8 cellular contexts compared by ENCODE assay signal in the genomic region with DNA sequence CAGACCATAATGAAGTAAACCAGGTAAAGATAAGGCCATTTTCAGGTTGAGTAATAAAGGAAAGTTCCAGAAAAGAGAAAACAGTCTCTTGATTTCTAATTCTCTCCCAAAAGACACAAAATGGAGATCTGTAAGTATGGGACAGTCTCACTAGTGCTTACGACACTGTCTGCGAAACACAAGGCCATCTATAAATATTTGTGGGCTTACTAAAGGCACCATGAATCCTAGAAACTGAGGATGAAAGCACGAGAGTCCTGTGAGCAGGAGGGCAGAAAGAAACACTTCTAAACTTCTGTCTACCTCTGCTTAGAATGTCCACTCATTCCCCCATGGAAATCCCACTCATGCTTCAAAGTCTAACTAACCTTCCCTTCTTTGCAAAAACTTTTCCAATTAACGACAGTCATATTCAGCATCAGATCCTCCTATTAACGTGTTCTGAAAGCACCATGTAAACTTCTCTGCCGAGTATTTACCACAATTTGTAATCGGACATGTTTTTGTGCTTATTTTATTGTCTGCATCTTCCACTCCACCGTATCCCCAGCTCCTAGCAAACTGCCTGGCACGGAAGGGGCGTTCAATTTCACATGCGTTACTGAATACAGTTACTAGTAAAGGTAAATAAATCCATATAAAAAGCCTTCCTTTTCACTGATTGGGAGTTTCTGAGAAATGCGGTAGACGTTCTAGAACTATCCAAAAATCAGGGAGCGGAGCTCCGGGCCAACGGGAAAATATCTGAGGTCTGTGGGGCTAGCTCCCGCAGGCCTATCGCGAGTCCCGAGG. TPM values are rescaled to one million over a fixed set of nuclear protein-coding genes. Genes with fewer than 3 reads are reported as not detected.
DNase-seq lines count a peak whose midpoint lies in the region; ATAC-seq and TF ChIP-seq lines count a peak whose summit lies in the region.

No MANE protein-coding gene starts in this region.

- CTCF ChIA-PET in PC-3 (lab: Charles Lee): interaction anchor here (1.3 kb wide), 1 partner anchor 49 kb away, joined by 3 read pairs; no protein-coding TSS in a partner anchor

- POLR2A ChIA-PET in PC-3 (lab: Charles Lee; ENCODE audit: unreplicated experiment): interaction anchor here (0.5 to 0.6 kb wide), 2 partner anchors 47 to 447 kb away, joined by 3 read pairs; no protein-coding TSS in a partner anchor

- TSS peak; percentile 76 for BruUV-seq in PC-3 (replicated peaks; lab: Mats Ljungman, UMichigan)

- H3K27ac ChIP-seq in PC-3 (ENCODE audit: low read length) (peak overlapping the region; percentile 60), smooth muscle cell (ENCODE audit: low read depth) (peak overlapping the region; percentile 97)

- WGBS in smooth muscle cell (ENCODE audit: low lambda C conversion rate): 41% methylated on average over 20 of the region's 20 CpGs

- peaks cover 2% of the 10 kb centered on the region for H3K36me3 Mint-ChIP-seq in activated T-helper 1 cell treated with anti-CD3 and anti-CD28 coated beads, Interleukin-12 subunit alpha, Interleukin-12 subunit beta, Interleukin-2, Interleukin-4 antibody, amounts not matched to agents 30 ng/mL and 10 ng/mL and 1 ng/mL, durations not matched to agents 14 hours and 24 hours and 36 hours (ENCODE audit: low read depth)

- H3K27me3 ChIP-seq in PC-3 (ENCODE audit: low read length) (no peaks in the 10 kb centered on the region), smooth muscle cell (ENCODE audit: low read depth) (no peaks in the 10 kb centered on the region)

- H4K20me1 ChIP-seq in PC-3 (ENCODE audit: low read length) (no peaks in the 10 kb centered on the region), smooth muscle cell (ENCODE audit: low read depth) (no peaks in the 10 kb centered on the region)

- intact Hi-C loops in PC-3 (cut with micrococcal nuclease): loop anchor here (2.0 to 5.0 kb wide), 2 partner anchors 48 to 973 kb away; partner anchors contain the start of gene RBM41
- intact Hi-C loops in activated T-helper 1 cell treated with anti-CD3 and anti-CD28 coated beads, Interleukin-12 subunit alpha, Interleukin-12 subunit beta, Interleukin-2, Interleukin-4 antibody, amounts not matched to agents 30 ng/mL and 10 ng/mL and 1 ng/mL, durations not matched to agents 14 hours and 24 hours and 36 hours (cut with micrococcal nuclease): loop anchor here (1.0 to 5.0 kb wide), 8 partner anchors 57 to 1642 kb away; partner anchors contain the start of genes ACSL4, NCBP2L, PRPS1 and RBM41

- TF ChIP-seq CTCF in PC-3 (conservative IDR thresholded peaks at IDR 0.05; ENCODE audit: low read depth, low read length): no peak
- no peak for TF ChIP-seq CTCF in fibroblast of villous mesenchyme (IDR thresholded peaks at IDR 0.05; ENCODE audit: insufficient read depth, low read depth, low read length)
- no peak for TF ChIP-seq CTCF in smooth muscle cell (IDR thresholded peaks at IDR 0.05; ENCODE audit: borderline replicate concordance, insufficient read depth, poor library complexity, severe bottlenecking)

- H3K4me2 ChIP-seq in PC-3 (ENCODE audit: low read length) (peak overlapping the region; percentile 75), smooth muscle cell (peak overlapping the region; percentile 87)

- no peaks in the 10 kb centered on the region for H3K27me3 Mint-ChIP-seq in activated T-helper 1 cell treated with anti-CD3 and anti-CD28 coated beads, Interleukin-12 subunit alpha, Interleukin-12 subunit beta, Interleukin-2, Interleukin-4 antibody, amounts not matched to agents 30 ng/mL and 10 ng/mL and 1 ng/mL, durations not matched to agents 14 hours and 24 hours and 36 hours (ENCODE audit: insufficient read depth)

- H3K9me2 ChIP-seq in PC-3 (replicated peaks; ENCODE audit: low read length): no peaks in the 10 kb centered on the region

- H3K9me3 ChIP-seq in PC-3 (ENCODE audit: low read length) (no peaks in the 10 kb centered on the region), smooth muscle cell (replicated peaks; ENCODE audit: low read depth) (no peaks in the 10 kb centered on the region)

- H3K4me3 Mint-ChIP-seq in activated T-helper 1 cell treated with anti-CD3 and anti-CD28 coated beads, Interleukin-12 subunit alpha, Interleukin-12 subunit beta, Interleukin-2, Interleukin-4 antibody, amounts not matched to agents 30 ng/mL and 10 ng/mL and 1 ng/mL, durations not matched to agents 14 hours and 24 hours and 36 hours: no peak overlapping the region

- peak; percentile 5 for ATAC-seq in GM21360 (IDR thresholded peaks at IDR 0.05; ENCODE audit: unreplicated experiment)
- peak; percentile 3; the same call in 1 of the 2 replicates for ATAC-seq in PC-3

- H3K9ac ChIP-seq in PC-3 (ENCODE audit: low read length): peak overlapping the region; percentile 84
- peak overlapping the region; percentile 95 for H3K9ac ChIP-seq in smooth muscle cell (ENCODE audit: low read depth)

- peaks cover 17% of the 10 kb centered on the region for H3K4me1 Mint-ChIP-seq in activated T-helper 1 cell treated with anti-CD3 and anti-CD28 coated beads, Interleukin-12 subunit alpha, Interleukin-12 subunit beta, Interleukin-2, Interleukin-4 antibody, amounts not matched to agents 30 ng/mL and 10 ng/mL and 1 ng/mL, durations not matched to agents 14 hours and 24 hours and 36 hours (ENCODE audit: low read depth)

- H3K27ac Mint-ChIP-seq in activated T-helper 1 cell treated with anti-CD3 and anti-CD28 coated beads, Interleukin-12 subunit alpha, Interleukin-12 subunit beta, Interleukin-2, Interleukin-4 antibody, amounts not matched to agents 30 ng/mL and 10 ng/mL and 1 ng/mL, durations not matched to agents 14 hours and 24 hours and 36 hours: no peak overlapping the region

- no peaks in the 10 kb centered on the region for H3F3A ChIP-seq in PC-3 (ENCODE audit: low read length, unreplicated experiment)
- no peaks in the 10 kb centered on the region for H3F3A ChIP-seq in smooth muscle cell (ENCODE audit: low read depth)

- H3K79me2 ChIP-seq in PC-3 (ENCODE audit: low read length): peaks cover 56% of the 10 kb centered on the region
- peaks cover 19% of the 10 kb centered on the region for H3K79me2 ChIP-seq in smooth muscle cell (ENCODE audit: low read depth)

- H3K36me3 ChIP-seq in PC-3 (ENCODE audit: low read depth, low read length) (peaks cover 10% of the 10 kb centered on the region; the same call in 1 of the 2 replicates), smooth muscle cell (ENCODE audit: low read depth) (no peaks in the 10 kb centered on the region)

- peak overlapping the region; percentile 87 for H3K4me3 ChIP-seq in PC-3 (ENCODE audit: low read length)
- H3K4me3 ChIP-seq in fibroblast of villous mesenchyme (ENCODE audit: low read depth, low read length): peak overlapping the region; percentile 82
- peak overlapping the region; percentile 72 for H3K4me3 ChIP-seq in smooth muscle cell

- H2AFZ ChIP-seq in PC-3 (ENCODE audit: low read length) (peak overlapping the region; percentile 90), smooth muscle cell (ENCODE audit: low read depth) (peak overlapping the region; percentile 78)

- no peaks in the 10 kb centered on the region for H3K9me3 Mint-ChIP-seq in activated T-helper 1 cell treated with anti-CD3 and anti-CD28 coated beads, Interleukin-12 subunit alpha, Interleukin-12 subunit beta, Interleukin-2, Interleukin-4 antibody, amounts not matched to agents 30 ng/mL and 10 ng/mL and 1 ng/mL, durations not matched to agents 14 hours and 24 hours and 36 hours

- H3K4me1 ChIP-seq in PC-3 (ENCODE audit: insufficient read depth, low read length) (0 out of 2 replicates have a peak, but pooled peaks cover 8% of the 10 kb centered on the region), smooth muscle cell (ENCODE audit: low read depth) (peaks cover 6% of the 10 kb centered on the region)

- peak; percentile 9 for DNase-seq in AG20443 (ENCODE audit: low spot score)
- peak; percentile 5 for DNase-seq in PC-3
- DNase-seq in fibroblast of villous mesenchyme (ENCODE audit: low read depth): peak; percentile 71
- no peak for DNase-seq in smooth muscle cell (lab: John Stamatoyannopoulos, UW; ENCODE audit: unreplicated experiment)
- DNase-seq in stimulated activated CD4-positive, alpha-beta T cell treated with anti-CD3 and anti-CD28 coated beads, Interleukin-2, amount 100 ng/mL, for 48 hours: no peak
- DNase-seq in stimulated activated naive CD4-positive, alpha-beta T cell treated with Interleukin-2 at 50 U/mL for 16 hours (lab: John Stamatoyannopoulos, UW): no peak
- DNase-seq in activated T-helper 1 cell treated with anti-CD3 and anti-CD28 coated beads, Interleukin-12 subunit alpha, Interleukin-12 subunit beta, Interleukin-2, Interleukin-4 antibody, amounts not matched to agents 30 ng/mL and 10 ng/mL and 1 ng/mL, durations not matched to agents 14 hours and 24 hours and 36 hours (ENCODE audit: low spot score): no peak

RNA-seq across cellular contexts. Expression of gene PSMD10, which starts 0.7 kb away (rescaled TPM):
- total RNA-seq in PC-3 (2014; rRNA removed): 88.2 and 102 TPM in 2 replicates
- total RNA-seq in fibroblast of villous mesenchyme: 72.2 and 96.7 TPM in 2 replicates
- total RNA-seq in smooth muscle cell: 93.9 and 128 TPM in 2 replicates
- polyA plus RNA-seq in smooth muscle cell: 75.6 and 83.9 TPM in 2 replicates
- 42.5 and 44.1 TPM in 2 replicates for total RNA-seq in activated T-helper 1 cell treated with anti-CD3 and anti-CD28 coated beads, Interleukin-12 subunit alpha, Interleukin-12 subunit beta, Interleukin-2, Interleukin-4 antibody, amounts not matched to agents 30 ng/mL and 10 ng/mL and 1 ng/mL, durations not matched to agents 14 hours and 24 hours and 36 hours

RNA-seq across cellular contexts. Expression of gene ATG4A, which starts 0.9 kb away (rescaled TPM):
- 15.0 and 21.0 TPM in 2 replicates for total RNA-seq in PC-3 (2014; rRNA removed)
- total RNA-seq in fibroblast of villous mesenchyme: 10.6 and 17.3 TPM in 2 replicates
- total RNA-seq in smooth muscle cell: 14.3 and 16.4 TPM in 2 replicates
- 10.2 and 14.0 TPM in 2 replicates for polyA plus RNA-seq in smooth muscle cell
- total RNA-seq in activated T-helper 1 cell treated with anti-CD3 and anti-CD28 coated beads, Interleukin-12 subunit alpha, Interleukin-12 subunit beta, Interleukin-2, Interleukin-4 antibody, amounts not matched to agents 30 ng/mL and 10 ng/mL and 1 ng/mL, durations not matched to agents 14 hours and 24 hours and 36 hours: 9.6 and 9.8 TPM in 2 replicates

RNA-seq across cellular contexts. Expression of gene VSIG1, which starts 45.8 kb away (rescaled TPM):
- total RNA-seq in PC-3 (2014; rRNA removed): 0.84 and 4.8 TPM in 2 replicates
- total RNA-seq in fibroblast of villous mesenchyme: not detected in 2 replicates
- total RNA-seq in smooth muscle cell: 0.36 TPM in 1 of 2 replicates, not detected in the other
- polyA plus RNA-seq in smooth muscle cell: 0.20 TPM in 1 of 2 replicates, not detected in the other
- 0.73 TPM in 1 of 2 replicates, not detected in the other for total RNA-seq in activated T-helper 1 cell treated with anti-CD3 and anti-CD28 coated beads, Interleukin-12 subunit alpha, Interleukin-12 subunit beta, Interleukin-2, Interleukin-4 antibody, amounts not matched to agents 30 ng/mL and 10 ng/mL and 1 ng/mL, durations not matched to agents 14 hours and 24 hours and 36 hours

Comparison
In these comparisons a context has a peak if more than half of its experiments do, and no peak if none do; other contexts are left out.
1. DNase-seq: peak in AG20443 (single experiment), PC-3 (single experiment) and fibroblast of villous mesenchyme (single experiment); none in smooth muscle cell (single experiment), stimulated activated CD4-positive, alpha-beta T cell treated with anti-CD3 and anti-CD28 coated beads, Interleukin-2, amount 100 ng/mL, for 48 hours (0 of 2), stimulated activated naive CD4-positive, alpha-beta T cell treated with Interleukin-2 at 50 U/mL for 16 hours (single experiment) and activated T-helper 1 cell treated with anti-CD3 and anti-CD28 coated beads, Interleukin-12 subunit alpha, Interleukin-12 subunit beta, Interleukin-2, Interleukin-4 antibody, amounts not matched to agents 30 ng/mL and 10 ng/mL and 1 ng/mL, durations not matched to agents 14 hours and 24 hours and 36 hours (single experiment).
2. Peak in every context shown above with its lines, with median percentiles within 50 percentile points of each other: H3K4me3 ChIP-seq.